ENCODE assay signal across 18 cellular contexts in genomic region chr1:64041366-64042131, GRCh38.
A peak's percentile ranks its signal among the peaks of the same experiment; 100 is the strongest.
DNase-seq lines count a peak whose midpoint lies in the region; ATAC-seq and TF ChIP-seq lines count a peak whose summit lies in the region.
"Had no signal": no experiment of that assay in that cellular context is flagged by ENCODE, and none has a peak within 500 bp of the region (broad histone marks: within the 10 kb centered on the region; RNA-seq: fewer than 3 reads in every experiment).

No MANE protein-coding gene starts in this region.

- H3K9me3 Mint-ChIP-seq in natural killer cell = no peaks in the 10 kb centered on the region
- H3K9me3 Mint-ChIP-seq: activated naive CD4-positive, alpha-beta T cell treated with anti-CD3 and anti-CD28 coated beads, Interleukin-2, amount 10 ng/mL, durations not matched to agents 7 days and 5 days; central memory CD8-positive, alpha-beta T cell had no signal

- intact Hi-C loops in stomach (cut with DNase I; ENCODE audit: low total_unique reads) (no loop called here), natural killer cell (cut with micrococcal nuclease) (no loop called here)

- H3K4me1 ChIP-seq in KMS-11 (ENCODE audit: low read depth, poor library complexity, severe bottlenecking) = peaks cover 81% of the 10 kb centered on the region
- H3K4me1 ChIP-seq in adipocyte (ENCODE audit: control insufficient read depth, insufficient read depth, low read length) = peaks cover 77% of the 10 kb centered on the region
- peaks cover 17 to 61% (median 37%) of the 10 kb centered on the region in 4 donors for H3K4me1 ChIP-seq in stomach

- H3K27ac ChIP-seq in KMS-11 = no peak overlapping the region; the same call in 1 of the 2 replicates
- peak overlapping the region in 4 of 5 donors; percentile 66 to 83 (median 82) for H3K27ac ChIP-seq in stomach

- H3K9me3 ChIP-seq in adipocyte (ENCODE audit: control insufficient read depth, low read length) = no peaks in the 10 kb centered on the region
- H3K9me3 ChIP-seq in stomach = no peaks in the 10 kb centered on the region
- H3K9me3 ChIP-seq: BE2C, MG63 had no signal

- H3K4me1 Mint-ChIP-seq in natural killer cell = no peaks in the 10 kb centered on the region
- H3K4me1 Mint-ChIP-seq: activated CD8-positive, alpha-beta memory T cell treated with anti-CD3 and anti-CD28 coated beads, Interleukin-2, amount 10 ng/mL, durations not matched to agents 7 days and 5 days; activated naive CD4-positive, alpha-beta T cell treated with anti-CD3 and anti-CD28 coated beads, Interleukin-2, amount 10 ng/mL, durations not matched to agents 7 days and 5 days; central memory CD8-positive, alpha-beta T cell had no signal

- WGBS in stomach, 5 donors = 33 to 53% (median 53%) methylated on average over 3 of the region's 3 CpGs

- no peak for ATAC-seq in natural killer cell
- ATAC-seq: activated CD8-positive, alpha-beta memory T cell treated with anti-CD3 and anti-CD28 coated beads, Interleukin-2, amount 10 ng/mL, durations not matched to agents 7 days and 5 days; WTC11 had no signal

- no peak overlapping the region for H3K27ac Mint-ChIP-seq in natural killer cell
- H3K27ac Mint-ChIP-seq: activated CD8-positive, alpha-beta memory T cell treated with anti-CD3 and anti-CD28 coated beads, Interleukin-2, amount 10 ng/mL, durations not matched to agents 7 days and 5 days; activated naive CD4-positive, alpha-beta T cell treated with anti-CD3 and anti-CD28 coated beads, Interleukin-2, amount 10 ng/mL, durations not matched to agents 7 days and 5 days; WTC11 had no signal

- TF ChIP-seq CTCF in KMS-11 (conservative IDR thresholded peaks at IDR 0.05; ENCODE audit: low read depth, low read length) (no peak), stomach (IDR thresholded peaks at IDR 0.05) (no peak), natural killer cell (IDR thresholded peaks at IDR 0.05) (no peak)

- H3K79me2 ChIP-seq in KMS-11 (ENCODE audit: insufficient read depth, low read depth) = no peaks in the 10 kb centered on the region

- no peak overlapping the region for H3K4me3 ChIP-seq in KMS-11 (IDR thresholded peaks at IDR 0.05; ENCODE audit: insufficient read depth, low read depth, low read length)
- H3K4me3 ChIP-seq in adipocyte (ENCODE audit: low read length) = no peak overlapping the region
- H3K4me3 ChIP-seq in stomach = no peak overlapping the region
- H3K4me3 ChIP-seq: MG63 had no signal

- H3K9ac ChIP-seq in KMS-11 (no peak overlapping the region), adipocyte (ENCODE audit: low read length) (peak overlapping the region; percentile 84)

- no peaks in the 10 kb centered on the region for H4K20me1 ChIP-seq in KMS-11 (ENCODE audit: insufficient read depth)

- H3K27me3 Mint-ChIP-seq in natural killer cell (ENCODE audit: low read depth in 2 of 2) = no peaks in the 10 kb centered on the region
- H3K27me3 Mint-ChIP-seq: activated CD8-positive, alpha-beta memory T cell treated with anti-CD3 and anti-CD28 coated beads, Interleukin-2, amount 10 ng/mL, durations not matched to agents 7 days and 5 days had no signal

- TF ChIP-seq POLR2A in stomach (IDR thresholded peaks at IDR 0.05) = no peak

- H3K36me3 ChIP-seq in KMS-11 (ENCODE audit: insufficient read depth) = no peaks in the 10 kb centered on the region
- H3K36me3 ChIP-seq in adipocyte (ENCODE audit: control insufficient read depth, insufficient read depth, low read length, severe bottlenecking) = no peaks in the 10 kb centered on the region
- H3K36me3 ChIP-seq in stomach = no peaks in the 10 kb centered on the region
- H3K36me3 ChIP-seq: BE2C, MG63 had no signal

- H3K36me3 Mint-ChIP-seq in natural killer cell = no peaks in the 10 kb centered on the region
- H3K36me3 Mint-ChIP-seq: activated CD8-positive, alpha-beta memory T cell treated with anti-CD3 and anti-CD28 coated beads, Interleukin-2, amount 10 ng/mL, durations not matched to agents 7 days and 5 days; activated naive CD4-positive, alpha-beta T cell treated with anti-CD3 and anti-CD28 coated beads, Interleukin-2, amount 10 ng/mL, durations not matched to agents 7 days and 5 days had no signal

- H3K4me3 Mint-ChIP-seq in natural killer cell = no peak overlapping the region
- H3K4me3 Mint-ChIP-seq: activated CD8-positive, alpha-beta memory T cell treated with anti-CD3 and anti-CD28 coated beads, Interleukin-2, amount 10 ng/mL, durations not matched to agents 7 days and 5 days; activated naive CD4-positive, alpha-beta T cell treated with anti-CD3 and anti-CD28 coated beads, Interleukin-2, amount 10 ng/mL, durations not matched to agents 7 days and 5 days; central memory CD8-positive, alpha-beta T cell; WTC11 had no signal

- DNase-seq in adipocyte (ENCODE audit: low read depth) = no peak
- DNase-seq in kidney glomerular epithelial cell (lab: John Stamatoyannopoulos, UW) = peak; percentile 22
- no peak for DNase-seq in stomach
- DNase-seq in ureter (ENCODE audit: low spot score) = no peak
- DNase-seq in HCEC 1CT = no peak
- DNase-seq in D341Med (ENCODE audit: low spot score) = no peak
- DNase-seq in natural killer cell = no peak
- DNase-seq: activated CD8-positive, alpha-beta memory T cell treated with anti-CD3 and anti-CD28 coated beads, Interleukin-2, amount 10 ng/mL, durations not matched to agents 7 days and 5 days; activated naive CD4-positive, alpha-beta T cell treated with anti-CD3 and anti-CD28 coated beads, Interleukin-2, amount 10 ng/mL, durations not matched to agents 7 days and 5 days; BE2C; DMS79; MG63; NCI-H2171 treated with DMSO at 0.1 percent for 48 hours; OCI-M1; SW 1271 had no signal

- H3K4me2 ChIP-seq in KMS-11 = peak overlapping the region; percentile 34

- TF ChIP-seq EP300 in stomach (IDR thresholded peaks at IDR 0.05) = no peak

- no peaks in the 10 kb centered on the region for H3K27me3 ChIP-seq in KMS-11 (ENCODE audit: insufficient read depth, low read depth)
- no peaks in the 10 kb centered on the region for H3K27me3 ChIP-seq in adipocyte (replicated peaks; ENCODE audit: control insufficient read depth, insufficient read depth, low read length)
- no peaks in the 10 kb centered on the region for H3K27me3 ChIP-seq in stomach
- H3K27me3 ChIP-seq: BE2C, MG63 had no signal

- no peak overlapping the region for H2AFZ ChIP-seq in KMS-11 (ENCODE audit: low read depth)
